Comparison of ENCODE assay signal across 10 cellular contexts in genomic region chr7:64877714-64878610, GRCh38. TPM values are rescaled to one million over a fixed set of nuclear protein-coding genes. Genes with fewer than 3 reads are reported as not detected.
A peak's percentile ranks its signal among the peaks of the same experiment; 100 is the strongest.
DNase-seq lines count a peak whose midpoint lies in the region; ATAC-seq, FAIRE-seq and TF ChIP-seq lines count a peak whose summit lies in the region.
"Had no signal": no experiment of that assay in that cellular context is flagged by ENCODE, and none has a peak within 500 bp of the region (broad histone marks: within the 10 kb centered on the region; RNA-seq: fewer than 3 reads in every experiment).

No MANE protein-coding gene starts in this region.

- peak; percentile 48 for ATAC-seq in activated T-helper 17 cell treated with anti-CD3 and anti-CD28 coated beads, Interleukin-2, amount 50 U/mL, for 72 hours (replicated peaks)
- ATAC-seq in aorta (ENCODE audit: low FRiP score) (no peak), upper lobe of right lung (no peak)

- H3K27ac ChIP-seq in iPS-18a (ENCODE audit: low read length) (no peak overlapping the region), aorta (ENCODE audit: low read depth in 1 of 2, low read length in 2 of 2) (no peak overlapping the region), upper lobe of right lung (no peak overlapping the region)

- peak overlapping the region; percentile 72 for H3K4me3 Mint-ChIP-seq in activated CD4-positive, alpha-beta T cell treated with anti-CD3 and anti-CD28 coated beads, Interleukin-2, amount 10 ng/mL, durations not matched to agents 24 days and 14 days
- H3K4me3 Mint-ChIP-seq in activated T-helper 17 cell treated with anti-CD3 and anti-CD28 coated beads, Interleukin-2, amount 50 U/mL, for 72 hours: peak overlapping the region; percentile 79

- WGBS in aorta, 2 donors: 72 to 77% methylated on average over 34 of the region's 34 CpGs

- FAIRE-seq in urothelium cell line (lab: Jason Lieb, UNC): no peak

- no peak overlapping the region for H3K27ac Mint-ChIP-seq in activated CD4-positive, alpha-beta T cell treated with anti-CD3 and anti-CD28 coated beads, Interleukin-2, amount 10 ng/mL, durations not matched to agents 24 days and 14 days
- H3K27ac Mint-ChIP-seq in activated T-helper 17 cell treated with anti-CD3 and anti-CD28 coated beads, Interleukin-2, amount 50 U/mL, for 72 hours: peak overlapping the region; percentile 79

- H3K4me1 ChIP-seq in iPS-18a (ENCODE audit: control insufficient read depth, low read depth, low read length): peaks cover 3% of the 10 kb centered on the region
- H3K4me1 ChIP-seq in aorta (ENCODE audit: control insufficient read depth in 1 of 2, insufficient read depth in 2 of 2, low read length in 2 of 2): no peaks in the 10 kb centered on the region
- no peaks in the 10 kb centered on the region for H3K4me1 ChIP-seq in upper lobe of right lung

- H3K9ac ChIP-seq in iPS-18a (ENCODE audit: low read length): no peak overlapping the region

- no peaks in the 10 kb centered on the region for H3K4me1 Mint-ChIP-seq in activated CD4-positive, alpha-beta T cell treated with anti-CD3 and anti-CD28 coated beads, Interleukin-2, amount 10 ng/mL, durations not matched to agents 24 days and 14 days
- no peaks in the 10 kb centered on the region for H3K4me1 Mint-ChIP-seq in activated T-helper 17 cell treated with anti-CD3 and anti-CD28 coated beads, Interleukin-2, amount 50 U/mL, for 72 hours

- DNase-seq in activated CD4-positive, alpha-beta T cell treated with anti-CD3 and anti-CD28 coated beads, Interleukin-2, amount 10 ng/mL, durations not matched to agents 24 days and 14 days: peak; percentile 45
- no peak for DNase-seq in activated CD4-positive, alpha-beta T cell treated with anti-CD3 and anti-CD28 coated beads, Interleukin-2, amount 50 U/mL, for 1 hour
- DNase-seq in stimulated activated CD8-positive, alpha-beta memory T cell treated with anti-CD3 and anti-CD28 coated beads, Interleukin-4, amount 100 ng/mL, for 48 hours: peak; percentile 12
- DNase-seq in aorta (no peak), urothelium cell line (ENCODE audit: low spot score) (no peak), upper lobe of right lung (no peak)
- DNase-seq: NCI-H2081 treated with DMSO at 0.1 percent for 48 hours had no signal

- H3K27me3 Mint-ChIP-seq in activated CD4-positive, alpha-beta T cell treated with anti-CD3 and anti-CD28 coated beads, Interleukin-2, amount 10 ng/mL, durations not matched to agents 24 days and 14 days: peaks cover 6% of the 10 kb centered on the region
- H3K27me3 Mint-ChIP-seq in activated T-helper 17 cell treated with anti-CD3 and anti-CD28 coated beads, Interleukin-2, amount 50 U/mL, for 72 hours: peaks cover 17% of the 10 kb centered on the region

- H3K9me3 Mint-ChIP-seq in activated CD4-positive, alpha-beta T cell treated with anti-CD3 and anti-CD28 coated beads, Interleukin-2, amount 10 ng/mL, durations not matched to agents 24 days and 14 days: peaks cover 6% of the 10 kb centered on the region
- no peaks in the 10 kb centered on the region for H3K9me3 Mint-ChIP-seq in activated T-helper 17 cell treated with anti-CD3 and anti-CD28 coated beads, Interleukin-2, amount 50 U/mL, for 72 hours

- TF ChIP-seq CTCF in upper lobe of right lung (IDR thresholded peaks at IDR 0.05): no peak

- H3K36me3 Mint-ChIP-seq in activated CD4-positive, alpha-beta T cell treated with anti-CD3 and anti-CD28 coated beads, Interleukin-2, amount 10 ng/mL, durations not matched to agents 24 days and 14 days (ENCODE audit: low read depth): no peaks in the 10 kb centered on the region
- no peaks in the 10 kb centered on the region for H3K36me3 Mint-ChIP-seq in activated T-helper 17 cell treated with anti-CD3 and anti-CD28 coated beads, Interleukin-2, amount 50 U/mL, for 72 hours (ENCODE audit: low read depth)

- H3K9me3 ChIP-seq in iPS-18a (ENCODE audit: control insufficient read depth, low read depth, low read length) (no peaks in the 10 kb centered on the region), aorta (ENCODE audit: control insufficient read depth, low read length) (no peaks in the 10 kb centered on the region), upper lobe of right lung (no peaks in the 10 kb centered on the region)
- H3K9me3 ChIP-seq: mucosa of descending colon had no signal

- H3K36me3 ChIP-seq in iPS-18a (ENCODE audit: control insufficient read depth, low read depth, low read length) (no peaks in the 10 kb centered on the region), aorta (ENCODE audit: control insufficient read depth in 1 of 2, insufficient read depth in 2 of 2, low read length in 1 of 2) (no peaks in the 10 kb centered on the region), upper lobe of right lung (no peaks in the 10 kb centered on the region)

- H3K27me3 ChIP-seq in iPS-18a (ENCODE audit: control insufficient read depth, insufficient read depth, low read length) (peaks cover 24% of the 10 kb centered on the region), aorta (ENCODE audit: control insufficient read depth in 1 of 2, insufficient read depth in 2 of 2, low read length in 1 of 2) (no peaks in the 10 kb centered on the region), upper lobe of right lung (no peaks in the 10 kb centered on the region)

- intact Hi-C loops in activated CD4-positive, alpha-beta T cell treated with anti-CD3 and anti-CD28 coated beads, Interleukin-2, amount 10 ng/mL, durations not matched to agents 24 days and 14 days (cut with micrococcal nuclease): no loop called here
- intact Hi-C loops in aorta (cut with DNase I): no loop called here
- intact Hi-C loops in upper lobe of right lung (cut with DNase I): no loop called here

- peak overlapping the region; percentile 55 for H3K4me3 ChIP-seq in iPS-18a (ENCODE audit: low read length)
- H3K4me3 ChIP-seq in aorta (ENCODE audit: low read length in 2 of 2): no peak overlapping the region
- H3K4me3 ChIP-seq in upper lobe of right lung: no peak overlapping the region
- H3K4me3 ChIP-seq: mucosa of descending colon had no signal

RNA-seq across cellular contexts. Expression of gene ZNF273, which starts 25.1 kb away (rescaled TPM):
- 8.7 and 9.4 TPM in 2 replicates for total RNA-seq in activated CD4-positive, alpha-beta T cell treated with anti-CD3 and anti-CD28 coated beads, Interleukin-2, amount 10 ng/mL, durations not matched to agents 24 days and 14 days
- total RNA-seq in activated T-helper 17 cell treated with anti-CD3 and anti-CD28 coated beads, Interleukin-2, amount 50 U/mL, for 72 hours: 10 to 100 TPM in 1 of 2 donors, 1 to 10 TPM in 1; 9.1 to 13.6 TPM
- total RNA-seq in aorta: 10 to 100 TPM in 1 of 2 donors, 1 to 10 TPM in 1; 4.7 to 15.7 TPM
- polyA plus RNA-seq in aorta: 1 to 10 TPM; 1.9 to 5.8 TPM
- 2.3 TPM for total RNA-seq in upper lobe of right lung

Comparison
In these comparisons a context has a peak if more than half of its experiments do, and no peak if none do; other contexts are left out.
1. DNase-seq: peak in activated CD4-positive, alpha-beta T cell treated with anti-CD3 and anti-CD28 coated beads, Interleukin-2, amount 10 ng/mL, durations not matched to agents 24 days and 14 days (single experiment) and stimulated activated CD8-positive, alpha-beta memory T cell treated with anti-CD3 and anti-CD28 coated beads, Interleukin-4, amount 100 ng/mL, for 48 hours (single experiment); none in activated CD4-positive, alpha-beta T cell treated with anti-CD3 and anti-CD28 coated beads, Interleukin-2, amount 50 U/mL, for 1 hour (single experiment), aorta (0 of 2), urothelium cell line (single experiment) and upper lobe of right lung (single experiment).